ENCODE assay signal across 8 cellular contexts in genomic region chr18:3448845-3449701, GRCh38. TPM values are rescaled to one million over a fixed set of nuclear protein-coding genes. Genes with fewer than 3 reads are reported as not detected.
DNase-seq lines count a peak whose midpoint lies in the region; ATAC-seq lines count a peak whose summit lies in the region.

No MANE protein-coding gene starts in this region.

- H3K36me3 ChIP-seq in duodenal mucosa (ENCODE audit: control insufficient read depth in 1 of 2, insufficient read depth in 2 of 2, low read length in 2 of 2): no peaks in the 10 kb centered on the region

- DNase-seq in NCI-H2171 treated with DMSO at 0.1 percent for 48 hours (lab: John Stamatoyannopoulos, UW) (peak; percentile 69), NCI-H2171 (lab: John Stamatoyannopoulos, UW) (no peak), NCI-H524 (lab: John Stamatoyannopoulos, UW) (peak; percentile 74 to 80), lung microvascular endothelial cell (ENCODE audit: low read depth in 2 of 2) (peak; percentile 78 to 87)
- peak; percentile 77 for DNase-seq in activated CD4-positive, alpha-beta T cell treated with anti-CD3 and anti-CD28 coated beads, Interleukin-2, amount 50 U/mL, for 4 hours
- DNase-seq in stimulated activated CD8-positive, alpha-beta memory T cell treated with anti-CD3 and anti-CD28 coated beads, Interleukin-12 subunit alpha, Interleukin-12 subunit beta, amount 100 ng/mL, for 1 hour (ENCODE audit: low read depth): peak; percentile 59

- ATAC-seq in HG02970 (IDR thresholded peaks at IDR 0.05; ENCODE audit: low FRiP score, unreplicated experiment): peak; percentile 42

- peak overlapping the region; percentile 81 to 93 for H3K4me3 ChIP-seq in duodenal mucosa (ENCODE audit: low read depth in 1 of 2, low read length in 2 of 2)

- peak overlapping the region; percentile 99 for H3K27ac ChIP-seq in duodenal mucosa (ENCODE audit: low read depth, low read length)

- H3K9me3 ChIP-seq in duodenal mucosa (ENCODE audit: control insufficient read depth in 1 of 2, low read length in 2 of 2): no peaks in the 10 kb centered on the region

- H3K27me3 ChIP-seq in duodenal mucosa (ENCODE audit: control insufficient read depth in 1 of 2, insufficient read depth in 2 of 2, low read length in 2 of 2): no peaks in the 10 kb centered on the region

- H3K4me1 ChIP-seq in duodenal mucosa (ENCODE audit: control insufficient read depth in 1 of 2, insufficient read depth in 2 of 2, low read length in 2 of 2): peaks cover 16 to 22% of the 10 kb centered on the region in 2 donors

- H3K9ac ChIP-seq in duodenal mucosa (ENCODE audit: low read depth in 1 of 2, low read length in 2 of 2): peak overlapping the region; percentile 98 to 99

RNA-seq across cellular contexts. Expression of gene TGIF1, which starts 0.9 kb away (rescaled TPM):
- 64.7 and 109 TPM in 2 replicates for total RNA-seq in lung microvascular endothelial cell
